In genomic region chr13:32316476-32316875, GRCh38 we compare ENCODE assay signal across 8 cellular contexts. TPM values are rescaled to one million over a fixed set of nuclear protein-coding genes. Genes with fewer than 3 reads are reported as not detected.
A peak's percentile ranks its signal among the peaks of the same experiment; 100 is the strongest.
DNase-seq lines count a peak whose midpoint lies in the region; ATAC-seq and TF ChIP-seq lines count a peak whose summit lies in the region.

No MANE protein-coding gene starts in this region.

- CTCF ChIA-PET in AG04449 (lab: Yijun Ruan, JAX), result interaction anchor here (0.6 to 1.3 kb wide), 2 partner anchors 233 to 297 kb away, joined by 3 to 4 read pairs; no protein-coding TSS in a partner anchor

- H3K27me3 ChIP-seq in HUES6 (ENCODE audit: control insufficient read depth, insufficient read depth, low read length) (no peaks in the 10 kb centered on the region), right lobe of liver (no peaks in the 10 kb centered on the region)

- no peaks in the 10 kb centered on the region for H3K27me3 Mint-ChIP-seq in activated T-helper 2 cell treated with anti-CD3 and anti-CD28 coated beads, Interferon-gamma antibody, Interleukin-2, Interleukin-4, amounts not matched to agents 10 μg/mL and 5 μg/mL and 100 μg/mL, durations not matched to agents 14 hours and 24 hours and 36 hours (ENCODE audit: low read depth)

- H3K4me3 ChIP-seq in AG04449 (ENCODE audit: low read depth, low read length) (peak overlapping the region; percentile 92), HUES6 (ENCODE audit: low read depth, low read length) (peak overlapping the region; percentile 74), right lobe of liver (peak overlapping the region in 1 of 3 donors; percentile 78)

- H3K9ac ChIP-seq in HUES6 (ENCODE audit: low read length), result peak overlapping the region; percentile 96

- H3K27ac ChIP-seq in HUES6 (ENCODE audit: low read depth, low read length) (no peak overlapping the region), right lobe of liver (peak overlapping the region in 2 of 3 donors; percentile 95 to 97)

- no peak for ATAC-seq in right lobe of liver
- ATAC-seq in HG02759 (IDR thresholded peaks at IDR 0.05; ENCODE audit: unreplicated experiment), result no peak

- H3K9me3 ChIP-seq in HUES6 (ENCODE audit: control insufficient read depth, insufficient read depth, low read depth, low read length) (no peaks in the 10 kb centered on the region), right lobe of liver (no peaks in the 10 kb centered on the region)

- DNase-seq in AG04449 (ENCODE audit: low read depth, low spot score) (no peak), right lobe of liver (no peak), GM19238 (ENCODE audit: insufficient read length, low spot score) (no peak)
- DNase-seq in activated T-helper 2 cell treated with anti-CD3 and anti-CD28 coated beads, Interferon-gamma antibody, Interleukin-2, Interleukin-4, amounts not matched to agents 10 μg/mL and 5 μg/mL and 100 μg/mL, durations not matched to agents 14 hours and 24 hours and 36 hours (ENCODE audit: low spot score), result no peak
- no peak for DNase-seq in activated effector memory CD4-positive, alpha-beta T cell treated with Interleukin-2 at 50 U/mL for 16 hours
- no peak for DNase-seq in effector CD4-positive, alpha-beta T cell

- H3K4me3 Mint-ChIP-seq in activated T-helper 2 cell treated with anti-CD3 and anti-CD28 coated beads, Interferon-gamma antibody, Interleukin-2, Interleukin-4, amounts not matched to agents 10 μg/mL and 5 μg/mL and 100 μg/mL, durations not matched to agents 14 hours and 24 hours and 36 hours (ENCODE audit: low read depth), result peak overlapping the region; percentile 96

- H3K4me1 ChIP-seq in HUES6 (ENCODE audit: control insufficient read depth, insufficient read depth, low read length) (peaks cover 3% of the 10 kb centered on the region; the same call in 1 of the 2 replicates), right lobe of liver (no peaks in the 10 kb centered on the region)

- peaks cover 31% of the 10 kb centered on the region for H3K36me3 Mint-ChIP-seq in activated T-helper 2 cell treated with anti-CD3 and anti-CD28 coated beads, Interferon-gamma antibody, Interleukin-2, Interleukin-4, amounts not matched to agents 10 μg/mL and 5 μg/mL and 100 μg/mL, durations not matched to agents 14 hours and 24 hours and 36 hours (ENCODE audit: low read depth)

- WGBS in right lobe of liver (ENCODE audit: insufficient coverage, low coverage, low lambda C conversion rate, missing lambda C conversion rate), result 64% methylated on average over 6 of the region's 6 CpGs

- H3K9me3 Mint-ChIP-seq in activated T-helper 2 cell treated with anti-CD3 and anti-CD28 coated beads, Interferon-gamma antibody, Interleukin-2, Interleukin-4, amounts not matched to agents 10 μg/mL and 5 μg/mL and 100 μg/mL, durations not matched to agents 14 hours and 24 hours and 36 hours, result no peaks in the 10 kb centered on the region

- intact Hi-C loops in activated T-helper 2 cell treated with anti-CD3 and anti-CD28 coated beads, Interferon-gamma antibody, Interleukin-2, Interleukin-4, amounts not matched to agents 10 μg/mL and 5 μg/mL and 100 μg/mL, durations not matched to agents 14 hours and 24 hours and 36 hours (cut with micrococcal nuclease), result loop anchor here (10.0 kb wide), 1 partner anchor 202 kb away; no protein-coding TSS in a partner anchor
- intact Hi-C loops in right lobe of liver (cut with DNase I), result no loop called here

- H3K27ac Mint-ChIP-seq in activated T-helper 2 cell treated with anti-CD3 and anti-CD28 coated beads, Interferon-gamma antibody, Interleukin-2, Interleukin-4, amounts not matched to agents 10 μg/mL and 5 μg/mL and 100 μg/mL, durations not matched to agents 14 hours and 24 hours and 36 hours, result peak overlapping the region; percentile 100

- TF ChIP-seq POLR2A in right lobe of liver (IDR thresholded peaks at IDR 0.05), result no peak

- H3K36me3 ChIP-seq in HUES6 (ENCODE audit: control insufficient read depth, insufficient read depth, low read length) (peaks cover 25% of the 10 kb centered on the region), right lobe of liver (no peaks in the 10 kb centered on the region)

- TF ChIP-seq CTCF in AG04449 (IDR thresholded peaks at IDR 0.05; ENCODE audit: insufficient read depth, low read length, missing control alignments) (no peak), right lobe of liver (IDR thresholded peaks at IDR 0.05) (no peak)

- H3K4me1 Mint-ChIP-seq in activated T-helper 2 cell treated with anti-CD3 and anti-CD28 coated beads, Interferon-gamma antibody, Interleukin-2, Interleukin-4, amounts not matched to agents 10 μg/mL and 5 μg/mL and 100 μg/mL, durations not matched to agents 14 hours and 24 hours and 36 hours (ENCODE audit: low read depth), result peaks cover 35% of the 10 kb centered on the region

- POLR2A ChIA-PET in AG04449 (lab: Yijun Ruan, JAX), result no interaction called here

RNA-seq across cellular contexts. Expression of gene BRCA2, which starts 1.2 kb away (rescaled TPM):
- 18.6 and 19.4 TPM in 2 replicates for total RNA-seq in activated T-helper 2 cell treated with anti-CD3 and anti-CD28 coated beads, Interferon-gamma antibody, Interleukin-2, Interleukin-4, amounts not matched to agents 10 μg/mL and 5 μg/mL and 100 μg/mL, durations not matched to agents 14 hours and 24 hours and 36 hours
- 1 to 10 TPM in 4 of 6 experiments, under 1 TPM in 2; 0.46 to 4.0 (median 1.8) TPM for total RNA-seq in right lobe of liver

RNA-seq across cellular contexts. Expression of gene ZAR1L, which starts 1.3 kb away (rescaled TPM):
- not detected in 2 replicates for total RNA-seq in activated T-helper 2 cell treated with anti-CD3 and anti-CD28 coated beads, Interferon-gamma antibody, Interleukin-2, Interleukin-4, amounts not matched to agents 10 μg/mL and 5 μg/mL and 100 μg/mL, durations not matched to agents 14 hours and 24 hours and 36 hours
- total RNA-seq in right lobe of liver, result not detected
